Comparison of ENCODE assay signal across 8 cellular contexts in the genomic region with DNA sequence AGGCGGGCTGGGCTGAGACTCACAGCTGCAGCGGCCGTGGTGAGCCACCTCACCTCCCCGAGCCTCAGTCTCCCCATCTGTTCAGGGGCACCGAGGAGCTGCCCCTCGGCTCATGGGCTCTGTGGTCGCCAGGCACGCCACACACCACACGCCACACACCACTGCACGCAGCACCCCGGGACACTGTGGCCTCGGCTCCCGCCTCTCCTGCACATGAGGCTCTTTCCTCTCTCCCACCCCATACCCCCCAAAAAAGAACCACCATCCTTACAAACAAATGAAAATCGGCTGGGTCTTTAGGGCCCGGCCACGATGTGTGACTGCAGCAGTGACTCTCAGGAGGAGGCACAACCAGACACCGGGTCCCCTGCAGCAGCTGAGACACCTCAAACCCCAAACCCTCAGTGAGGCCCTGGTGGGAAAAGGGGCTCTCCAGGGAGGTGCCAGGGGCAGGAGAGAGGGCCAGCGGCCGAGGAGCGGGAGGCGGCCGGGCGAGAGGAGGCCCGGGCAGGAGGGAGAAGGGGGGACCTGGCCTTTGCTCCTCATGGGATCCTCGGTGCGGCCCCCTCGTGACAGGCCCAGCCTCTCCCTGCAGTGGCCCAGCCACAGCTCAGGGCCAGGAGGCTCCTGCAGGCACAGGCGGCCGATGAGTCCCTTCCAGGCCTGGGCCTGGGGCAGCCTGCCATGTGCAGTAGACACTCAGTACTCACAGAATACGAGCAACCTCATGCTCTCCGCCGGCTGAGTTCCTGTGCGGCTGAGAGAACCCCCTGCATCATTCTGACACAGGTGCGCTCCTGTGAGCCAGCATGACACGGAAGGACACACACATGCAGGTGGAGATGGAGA.
DNase-seq lines count a peak whose midpoint lies in the region; ATAC-seq and TF ChIP-seq lines count a peak whose summit lies in the region.

No MANE protein-coding gene starts in this region.

- H3K4me3 ChIP-seq in lower lobe of right lung = peak overlapping the region; percentile 44
- H3K4me3 ChIP-seq in upper lobe of right lung = peak overlapping the region; percentile 43

- no peaks in the 10 kb centered on the region for H3K27me3 Mint-ChIP-seq in activated T-helper 17 cell treated with anti-CD3 and anti-CD28 coated beads, Interleukin-2, amount 50 U/mL, for 72 hours

- H3K9me3 Mint-ChIP-seq in activated T-helper 17 cell treated with anti-CD3 and anti-CD28 coated beads, Interleukin-2, amount 50 U/mL, for 72 hours = no peaks in the 10 kb centered on the region

- H3K36me3 ChIP-seq in lower lobe of right lung (no peaks in the 10 kb centered on the region), upper lobe of right lung (no peaks in the 10 kb centered on the region)

- H3K27me3 ChIP-seq in lower lobe of right lung (ENCODE audit: low read depth) = no peaks in the 10 kb centered on the region
- no peaks in the 10 kb centered on the region for H3K27me3 ChIP-seq in upper lobe of right lung

- H3K4me3 Mint-ChIP-seq in activated T-helper 17 cell treated with anti-CD3 and anti-CD28 coated beads, Interleukin-2, amount 50 U/mL, for 72 hours = peak overlapping the region; percentile 90

- H3K9me3 ChIP-seq in lower lobe of right lung (no peaks in the 10 kb centered on the region), upper lobe of right lung (no peaks in the 10 kb centered on the region)

- intact Hi-C loops in lower lobe of right lung (cut with DNase I) = no loop called here
- intact Hi-C loops in upper lobe of right lung (cut with DNase I) = no loop called here

- ATAC-seq in activated T-helper 17 cell treated with anti-CD3 and anti-CD28 coated beads, Interleukin-2, amount 50 U/mL, for 72 hours (replicated peaks) = no peak
- ATAC-seq in lower lobe of right lung = no peak
- ATAC-seq in upper lobe of right lung = no peak
- no peak for ATAC-seq in activated CD4-positive, CD25-positive, alpha-beta regulatory T cell treated with anti-CD3 and anti-CD28 coated beads, Interleukin-2, amount 50 U/mL, for 24 hours

- H3K27ac Mint-ChIP-seq in activated T-helper 17 cell treated with anti-CD3 and anti-CD28 coated beads, Interleukin-2, amount 50 U/mL, for 72 hours = peak overlapping the region; percentile 97

- H3K27ac ChIP-seq in lower lobe of right lung = peak overlapping the region; percentile 88
- peak overlapping the region; percentile 92 for H3K27ac ChIP-seq in upper lobe of right lung

- peaks cover 56% of the 10 kb centered on the region for H3K36me3 Mint-ChIP-seq in activated T-helper 17 cell treated with anti-CD3 and anti-CD28 coated beads, Interleukin-2, amount 50 U/mL, for 72 hours (ENCODE audit: low read depth)

- DNase-seq in activated T-cell treated with anti-CD3 and anti-CD28 coated beads for 48 hours (ENCODE audit: low read depth) (peak; percentile 24), lower lobe of right lung (peak; percentile 51), upper lobe of right lung (peak; percentile 65), NCI-H446 (lab: John Stamatoyannopoulos, UW) (no peak), Ammon's horn (ENCODE audit: low spot score) (no peak)
- DNase-seq in activated T-cell treated with anti-CD3 and anti-CD28 coated beads, Interleukin-2, amount 50 U/mL, for 1 hour = no peak

- H3K4me1 ChIP-seq in lower lobe of right lung (peaks cover 73% of the 10 kb centered on the region), upper lobe of right lung (peaks cover 58% of the 10 kb centered on the region)

- H3K4me1 Mint-ChIP-seq in activated T-helper 17 cell treated with anti-CD3 and anti-CD28 coated beads, Interleukin-2, amount 50 U/mL, for 72 hours = peaks cover 46% of the 10 kb centered on the region

- TF ChIP-seq CTCF in lower lobe of right lung (IDR thresholded peaks at IDR 0.05) = no peak
- TF ChIP-seq CTCF in upper lobe of right lung (IDR thresholded peaks at IDR 0.05) = no peak

Comparison
In these comparisons a context has a peak if more than half of its experiments do, and no peak if none do; other contexts are left out.
1. DNase-seq: peak in activated T-cell treated with anti-CD3 and anti-CD28 coated beads for 48 hours (single experiment), lower lobe of right lung (single experiment) and upper lobe of right lung (single experiment); none in activated T-cell treated with anti-CD3 and anti-CD28 coated beads, Interleukin-2, amount 50 U/mL, for 1 hour (single experiment), NCI-H446 (0 of 2) and Ammon's horn (single experiment).